8 cellular contexts compared by ENCODE assay signal in the genomic region with DNA sequence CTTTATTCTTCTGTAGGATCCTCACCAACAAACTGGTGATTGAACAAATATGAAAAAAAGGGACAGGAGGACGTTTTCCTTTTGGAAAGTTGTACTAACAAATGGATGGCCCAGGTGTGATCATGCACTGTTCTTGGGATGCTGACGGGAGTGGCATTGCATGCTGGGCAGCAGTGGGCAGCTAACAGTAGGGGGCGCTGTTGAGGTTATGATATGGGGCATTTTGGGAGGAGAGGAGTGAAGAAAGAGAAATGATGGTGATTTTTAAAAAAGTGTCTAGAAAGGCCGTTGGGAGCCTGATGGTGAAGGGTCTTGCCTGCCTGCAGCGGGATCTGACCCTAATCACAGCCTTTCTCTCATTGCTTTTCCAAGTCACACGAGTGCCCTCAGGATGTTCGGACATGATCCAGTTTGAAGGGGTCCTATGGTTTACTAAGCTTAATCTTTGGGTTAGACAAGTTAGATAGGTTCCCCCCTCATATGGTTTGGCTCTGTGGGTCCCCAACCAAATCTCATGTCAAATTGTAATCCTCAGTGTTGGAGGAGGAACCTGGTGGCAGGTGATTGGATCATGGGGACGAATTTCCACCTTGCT. TPM values are rescaled to one million over a fixed set of nuclear protein-coding genes. Genes with fewer than 3 reads are reported as not detected.
A peak's percentile ranks its signal among the peaks of the same experiment; 100 is the strongest.
DNase-seq lines count a peak whose midpoint lies in the region; ATAC-seq and TF ChIP-seq lines count a peak whose summit lies in the region.

No MANE protein-coding gene starts in this region.

- TF ChIP-seq POLR2A in esophagus squamous epithelium (IDR thresholded peaks at IDR 0.05) = no peak

- peaks cover 0 to 7% (median 0%) of the 10 kb centered on the region in 4 donors for H3K27me3 ChIP-seq in esophagus squamous epithelium

- peak; percentile 22 for DNase-seq in NK-92 treated with Interleukin-12 subunit alpha and Interleukin-12 subunit beta, amount 100 ng/mL, for 24 hours (lab: John Stamatoyannopoulos, UW)
- DNase-seq in NK-92 (lab: John Stamatoyannopoulos, UW; ENCODE audit: unreplicated experiment) (no peak), esophagus squamous epithelium (lab: John Stamatoyannopoulos, UW) (no peak), GM19238 (ENCODE audit: insufficient read length, low spot score) (no peak)
- DNase-seq in activated CD4-positive, alpha-beta T cell treated with anti-CD3 and anti-CD28 coated beads, Interleukin-2, amount 50 U/mL, for 4 hours = peak; percentile 35 to 41
- DNase-seq in stimulated activated CD4-positive, alpha-beta T cell treated with anti-CD3 and anti-CD28 coated beads, Interleukin-4, amount 100 ng/mL, for 1 hour = peak; percentile 42

- no peak for ATAC-seq in esophagus mucosa
- ATAC-seq in HG02798 (IDR thresholded peaks at IDR 0.05; ENCODE audit: poor library complexity, unreplicated experiment) = no peak

- H3K27ac ChIP-seq in esophagus squamous epithelium = no peak overlapping the region

- WGBS in esophagus squamous epithelium, 2 donors = 64 to 72% methylated on average over 8 of the region's 8 CpGs

- H3K4me1 ChIP-seq in esophagus squamous epithelium = no peaks in the 10 kb centered on the region

- TF ChIP-seq CTCF in esophagus squamous epithelium (IDR thresholded peaks at IDR 0.05) = peak in 5 of 6 experiments; percentile 13 to 48 (median 29)

- no peak overlapping the region for H3K4me3 ChIP-seq in esophagus squamous epithelium

- intact Hi-C loops in esophagus squamous epithelium (cut with DNase I) = no loop called here

- H3K36me3 ChIP-seq in esophagus squamous epithelium = no peaks in the 10 kb centered on the region

- no peaks in the 10 kb centered on the region for H3K9me3 ChIP-seq in esophagus squamous epithelium

RNA-seq across cellular contexts. Expression of gene PRTG, which starts 46.2 kb away (rescaled TPM):
- total RNA-seq in esophagus squamous epithelium (1 to 10 TPM in 1 of 4 donors, under 1 TPM in 3; 0.04 to 1.3 (median 0.15) TPM), esophagus mucosa (0.56 TPM)

Comparison
In these comparisons a context has a peak if more than half of its experiments do, and no peak if none do; other contexts are left out.
1. DNase-seq: peak in NK-92 treated with Interleukin-12 subunit alpha and Interleukin-12 subunit beta, amount 100 ng/mL, for 24 hours (single experiment), activated CD4-positive, alpha-beta T cell treated with anti-CD3 and anti-CD28 coated beads, Interleukin-2, amount 50 U/mL, for 4 hours (2 of 2) and stimulated activated CD4-positive, alpha-beta T cell treated with anti-CD3 and anti-CD28 coated beads, Interleukin-4, amount 100 ng/mL, for 1 hour (single experiment); none in NK-92 (single experiment), esophagus squamous epithelium (single experiment) and GM19238 (single experiment).